Comparison of ENCODE assay signal across 6 cellular contexts in the genomic region with DNA sequence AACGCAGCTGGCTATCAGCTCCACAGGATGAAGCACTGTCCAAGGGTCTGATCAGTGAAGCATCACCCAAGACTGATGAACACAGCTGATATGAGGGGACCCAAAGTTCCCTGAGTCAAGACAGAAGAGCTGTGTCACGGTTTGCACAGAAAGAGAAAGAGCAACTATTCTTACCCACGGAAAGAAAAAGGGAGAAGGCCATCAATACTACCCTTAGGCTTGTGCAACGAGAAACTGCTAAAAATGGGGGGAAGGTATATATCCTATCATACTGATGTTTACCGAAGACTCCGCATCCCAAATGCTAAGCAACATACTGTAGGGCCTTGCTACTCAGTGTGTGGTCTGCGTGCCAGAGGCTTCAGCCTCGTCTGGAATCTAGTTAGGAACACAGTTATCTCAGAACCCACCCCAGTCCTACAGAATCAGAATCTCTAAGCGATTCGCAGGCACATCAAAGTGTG.
DNase-seq lines count a peak whose midpoint lies in the region; TF ChIP-seq lines count a peak whose summit lies in the region.

No MANE protein-coding gene starts in this region.

- DNase-seq in AG10803 (ENCODE audit: low read depth) (peak; percentile 52), NT2/D1 (ENCODE audit: low read depth, low spot score) (no peak), fibroblast of mammary gland (ENCODE audit: low read depth) (peak; percentile 17), substantia nigra (lab: John Stamatoyannopoulos, UW) (no peak), T-helper 9 cell (no peak), hippocampal formation (lab: John Stamatoyannopoulos, UW) (no peak)

- peak overlapping the region; percentile 73 for H3K27ac ChIP-seq in substantia nigra (ENCODE audit: low read depth, low read length, poor library complexity, severe bottlenecking)

- peaks cover 14% of the 10 kb centered on the region for H3K36me3 ChIP-seq in NT2/D1 (ENCODE audit: insufficient read depth, insufficient read length, low read length)

- no peak for TF ChIP-seq CTCF in AG10803 (conservative IDR thresholded peaks at IDR 0.05; ENCODE audit: low read length)
- no peak for TF ChIP-seq CTCF in fibroblast of mammary gland (conservative IDR thresholded peaks at IDR 0.05; ENCODE audit: control insufficient read depth, insufficient read depth, low read depth, low read length)

- H3K9ac ChIP-seq in NT2/D1 (ENCODE audit: insufficient read length, low read depth), result peak overlapping the region; percentile 96

- H3K4me3 ChIP-seq in AG10803 (ENCODE audit: low read length), result peak overlapping the region; percentile 96
- peak overlapping the region; percentile 96 for H3K4me3 ChIP-seq in NT2/D1 (ENCODE audit: insufficient read length, low read depth)
- peak overlapping the region; percentile 90 for H3K4me3 ChIP-seq in fibroblast of mammary gland (ENCODE audit: control insufficient read depth, low read depth, low read length)

- no peaks in the 10 kb centered on the region for H3K27me3 ChIP-seq in NT2/D1 (ENCODE audit: insufficient read depth, insufficient read length)

- no peaks in the 10 kb centered on the region for H3K9me3 ChIP-seq in NT2/D1 (ENCODE audit: insufficient read depth, low read length)

- H3K4me1 ChIP-seq in NT2/D1 (ENCODE audit: insufficient read depth, insufficient read length), result peaks cover 3% of the 10 kb centered on the region

Comparison
In these comparisons a context has a peak if more than half of its experiments do, and no peak if none do; other contexts are left out.
1. DNase-seq: peak in AG10803 (single experiment) and fibroblast of mammary gland (single experiment); none in NT2/D1 (single experiment), substantia nigra (0 of 49), T-helper 9 cell (single experiment) and hippocampal formation (0 of 2).
2. Peak in every context shown above with its lines, with median percentiles within 50 percentile points of each other: H3K4me3 ChIP-seq.